Comparison of ENCODE assay signal across 18 cellular contexts in genomic region chr6:125869427-125869826, GRCh38.
DNase-seq lines count a peak whose midpoint lies in the region; ATAC-seq and TF ChIP-seq lines count a peak whose summit lies in the region.
"Had no signal": no experiment of that assay in that cellular context is flagged by ENCODE, and none has a peak within 500 bp of the region (broad histone marks: within the 10 kb centered on the region; RNA-seq: fewer than 3 reads in every experiment).

No MANE protein-coding gene starts in this region.

- H3K27me3 Mint-ChIP-seq in T-helper 17 cell = no peaks in the 10 kb centered on the region
- H3K27me3 Mint-ChIP-seq in memory B cell = no peaks in the 10 kb centered on the region
- H3K27me3 Mint-ChIP-seq in Calu3 (ENCODE audit: unreplicated experiment) = no peaks in the 10 kb centered on the region
- no peaks in the 10 kb centered on the region for H3K27me3 Mint-ChIP-seq in H9 (ENCODE audit: low read depth)
- H3K27me3 Mint-ChIP-seq: activated naive CD4-positive, alpha-beta T cell treated with anti-CD3 and anti-CD28 coated beads, Interleukin-2, amount 50 U/mL, for 24 hours; naive thymus-derived CD4-positive, alpha-beta T cell had no signal

- no peak overlapping the region for H4K91ac ChIP-seq in H9 (ENCODE audit: insufficient read length, low read depth, low read length)

- peak overlapping the region in 1 of 2 donors; percentile 7 for H3K27ac ChIP-seq in coronary artery
- peak overlapping the region; percentile 99 for H3K27ac ChIP-seq in substantia nigra (ENCODE audit: low read depth, low read length, poor library complexity, severe bottlenecking)
- H3K27ac ChIP-seq in H9 (ENCODE audit: insufficient read length, low read depth, low read length) = no peak overlapping the region

- no peaks in the 10 kb centered on the region for H3K27me3 ChIP-seq in H9 (ENCODE audit: insufficient read depth, low read length)
- H3K27me3 ChIP-seq: upper lobe of left lung had no signal

- no peaks in the 10 kb centered on the region for H3K23me2 ChIP-seq in H9 (ENCODE audit: insufficient read length, low read depth, low read length, poor library complexity, severe bottlenecking)

- no peak for ATAC-seq in T-helper 17 cell
- no peak for ATAC-seq in memory B cell (ENCODE audit: low read depth)
- ATAC-seq: CD8-positive, alpha-beta T cell; naive thymus-derived CD4-positive, alpha-beta T cell had no signal

- no peak overlapping the region for H4K5ac ChIP-seq in H9 (ENCODE audit: insufficient read length, low read depth, low read length)

- no peaks in the 10 kb centered on the region for H3K79me2 ChIP-seq in H9 (ENCODE audit: insufficient read depth, low read length)

- peaks cover 3% of the 10 kb centered on the region for H3K36me3 Mint-ChIP-seq in T-helper 17 cell (ENCODE audit: low read depth)
- peaks cover 9% of the 10 kb centered on the region for H3K36me3 Mint-ChIP-seq in memory B cell
- H3K36me3 Mint-ChIP-seq in Calu3 (ENCODE audit: insufficient read depth, unreplicated experiment) = no peaks in the 10 kb centered on the region
- no peaks in the 10 kb centered on the region for H3K36me3 Mint-ChIP-seq in H9 (ENCODE audit: insufficient read depth in 1 of 3, low read depth in 3 of 3)

- H3K4me1 ChIP-seq in H9 (ENCODE audit: insufficient read depth, low read length) = no peaks in the 10 kb centered on the region; the same call in 1 of the 2 replicates

- H3K4me3 Mint-ChIP-seq in T-helper 17 cell (no peak overlapping the region), memory B cell (no peak overlapping the region), Calu3 (ENCODE audit: low read depth, unreplicated experiment) (no peak overlapping the region), H9 (no peak overlapping the region)
- H3K4me3 Mint-ChIP-seq: activated naive CD4-positive, alpha-beta T cell treated with anti-CD3 and anti-CD28 coated beads, Interleukin-2, amount 50 U/mL, for 24 hours; CD8-positive, alpha-beta T cell; naive thymus-derived CD4-positive, alpha-beta T cell had no signal

- no peak overlapping the region for H3K4ac ChIP-seq in H9 (ENCODE audit: low read depth, low read length)

- no peak overlapping the region for H2BK120ac ChIP-seq in H9 (ENCODE audit: low read depth, low read length, poor library complexity, severe bottlenecking)

- no peak overlapping the region for H3K4me2 ChIP-seq in H9 (ENCODE audit: insufficient read depth, insufficient read length, low read length)

- H2AK5ac ChIP-seq in H9 (ENCODE audit: insufficient read length, low read length) = no peak overlapping the region

- no peak overlapping the region for H2BK5ac ChIP-seq in H9 (ENCODE audit: insufficient read length, low read length)

- no CpG with 5 or more reads among the region's 6 CpGs for WGBS in H9 (ENCODE audit: extremely low coverage, insufficient read length, low lambda C conversion rate)

- H3K56ac ChIP-seq in H9 (ENCODE audit: insufficient read length, low read depth, low read length) = no peak overlapping the region

- H3K4me1 Mint-ChIP-seq in T-helper 17 cell = peaks cover 15% of the 10 kb centered on the region
- H3K4me1 Mint-ChIP-seq in memory B cell = peaks cover 9% of the 10 kb centered on the region
- H3K4me1 Mint-ChIP-seq in Calu3 (ENCODE audit: low read depth, unreplicated experiment) = peaks cover 36% of the 10 kb centered on the region
- peaks cover 8 to 13% of the 10 kb centered on the region in 2 experiments for H3K4me1 Mint-ChIP-seq in H9
- H3K4me1 Mint-ChIP-seq: activated naive CD4-positive, alpha-beta T cell treated with anti-CD3 and anti-CD28 coated beads, Interleukin-2, amount 50 U/mL, for 24 hours had no signal

- intact Hi-C loops in Calu3 (cut with micrococcal nuclease; ENCODE audit: unreplicated experiment) = loop anchor here (5.0 kb wide), 3 partner anchors 33 to 78 kb away; partner anchors contain the start of gene NCOA7

- CTCF ChIA-PET in Calu3 (lab: Charles Lee) = no interaction called here

- H3K79me1 ChIP-seq in H9 (ENCODE audit: insufficient read depth, low read depth, low read length, poor library complexity, severe bottlenecking) = no peaks in the 10 kb centered on the region

- H3K9me3 ChIP-seq in T-helper 17 cell (ENCODE audit: control insufficient read depth, low read length, poor library complexity, severe bottlenecking) (no peaks in the 10 kb centered on the region), H9 (ENCODE audit: control insufficient read depth, low read depth, low read length) (no peaks in the 10 kb centered on the region)
- H3K9me3 ChIP-seq: upper lobe of left lung had no signal

- H2AFZ ChIP-seq in H9 (ENCODE audit: low read length) = no peak overlapping the region

- H4K8ac ChIP-seq in H9 (replicated peaks; ENCODE audit: insufficient read length, low read depth, low read length) = no peak overlapping the region

- no peak overlapping the region for H2BK20ac ChIP-seq in H9 (ENCODE audit: low read depth, low read length, poor library complexity, severe bottlenecking)

- H3T11ph ChIP-seq in H9 (ENCODE audit: low read length) = no peak overlapping the region

- H2BK15ac ChIP-seq in H9 (ENCODE audit: low read depth, low read length) = no peak overlapping the region

- H4K20me1 ChIP-seq in H9 (ENCODE audit: control insufficient read depth, insufficient read depth, insufficient read length) = no peaks in the 10 kb centered on the region

- TF ChIP-seq CTCF in coronary artery (IDR thresholded peaks at IDR 0.05) (no peak), Calu3 (IDR thresholded peaks at IDR 0.05; ENCODE audit: unreplicated experiment) (no peak), H9 (conservative IDR thresholded peaks at IDR 0.05) (no peak)

- H3K23ac ChIP-seq in H9 (ENCODE audit: insufficient read length, low read depth, low read length) = no peak overlapping the region

- H3K18ac ChIP-seq in H9 (ENCODE audit: insufficient read length, low read depth, low read length) = no peak overlapping the region

- H3K9ac ChIP-seq in H9 (ENCODE audit: extremely low read depth, insufficient read length, low read length) = no peak overlapping the region

- DNase-seq in T-helper 17 cell = no peak
- no peak for DNase-seq in coronary artery (ENCODE audit: low spot score)
- no peak for DNase-seq in memory B cell (ENCODE audit: low spot score in 2 of 2)
- peak in 9 of 49 donors; percentile 4 to 32 (median 17) for DNase-seq in substantia nigra (lab: John Stamatoyannopoulos, UW)
- no peak for DNase-seq in Calu3
- no peak for DNase-seq in germinal center (ENCODE audit: low spot score)
- DNase-seq in H9 = no peak
- DNase-seq: activated CD4-positive, alpha-beta T cell treated with anti-CD3 and anti-CD28 coated beads for 1 hour; activated T-cell treated with anti-CD3 and anti-CD28 coated beads, Interleukin-2, amount 50 U/mL, for 48 hours; CD8-positive, alpha-beta T cell; H7; naive thymus-derived CD4-positive, alpha-beta T cell; NCI-H1105 treated with DMSO at 0.1 percent for 48 hours; NCI-H2107; NCI-H510A treated with DMSO at 0.1 percent for 48 hours; stimulated activated naive CD4-positive, alpha-beta T cell; upper lobe of left lung had no signal

- H3K27ac Mint-ChIP-seq in T-helper 17 cell (peak overlapping the region; percentile 39), memory B cell (peak overlapping the region; percentile 31), Calu3 (ENCODE audit: unreplicated experiment) (no peak overlapping the region), H9 (peak overlapping the region in 1 of 3 experiments; percentile 19; a peak in 1 of 7 replicates)
- H3K27ac Mint-ChIP-seq: activated naive CD4-positive, alpha-beta T cell treated with anti-CD3 and anti-CD28 coated beads, Interleukin-2, amount 50 U/mL, for 24 hours; CD8-positive, alpha-beta T cell; naive thymus-derived CD4-positive, alpha-beta T cell had no signal

- BruUV-seq in Calu3 (replicated peaks; lab: Mats Ljungman, UMichigan) = no TSS peak

- H3K4me3 ChIP-seq in coronary artery = peak overlapping the region; percentile 1
- H3K4me3 ChIP-seq: upper lobe of left lung had no signal

- H2BK12ac ChIP-seq in H9 (ENCODE audit: insufficient read length, low read depth, low read length) = no peak overlapping the region

- H3K9me3 Mint-ChIP-seq in memory B cell = no peaks in the 10 kb centered on the region
- H3K9me3 Mint-ChIP-seq in Calu3 (ENCODE audit: low read depth, unreplicated experiment) = no peaks in the 10 kb centered on the region
- H3K9me3 Mint-ChIP-seq in H9 = no peaks in the 10 kb centered on the region
- H3K9me3 Mint-ChIP-seq: activated naive CD4-positive, alpha-beta T cell treated with anti-CD3 and anti-CD28 coated beads, Interleukin-2, amount 50 U/mL, for 24 hours; CD8-positive, alpha-beta T cell; naive thymus-derived CD4-positive, alpha-beta T cell had no signal

- no peak overlapping the region; the same call in 1 of the 2 replicates for H3K14ac ChIP-seq in H9 (ENCODE audit: insufficient read depth, low read length)
